In the genomic region with DNA sequence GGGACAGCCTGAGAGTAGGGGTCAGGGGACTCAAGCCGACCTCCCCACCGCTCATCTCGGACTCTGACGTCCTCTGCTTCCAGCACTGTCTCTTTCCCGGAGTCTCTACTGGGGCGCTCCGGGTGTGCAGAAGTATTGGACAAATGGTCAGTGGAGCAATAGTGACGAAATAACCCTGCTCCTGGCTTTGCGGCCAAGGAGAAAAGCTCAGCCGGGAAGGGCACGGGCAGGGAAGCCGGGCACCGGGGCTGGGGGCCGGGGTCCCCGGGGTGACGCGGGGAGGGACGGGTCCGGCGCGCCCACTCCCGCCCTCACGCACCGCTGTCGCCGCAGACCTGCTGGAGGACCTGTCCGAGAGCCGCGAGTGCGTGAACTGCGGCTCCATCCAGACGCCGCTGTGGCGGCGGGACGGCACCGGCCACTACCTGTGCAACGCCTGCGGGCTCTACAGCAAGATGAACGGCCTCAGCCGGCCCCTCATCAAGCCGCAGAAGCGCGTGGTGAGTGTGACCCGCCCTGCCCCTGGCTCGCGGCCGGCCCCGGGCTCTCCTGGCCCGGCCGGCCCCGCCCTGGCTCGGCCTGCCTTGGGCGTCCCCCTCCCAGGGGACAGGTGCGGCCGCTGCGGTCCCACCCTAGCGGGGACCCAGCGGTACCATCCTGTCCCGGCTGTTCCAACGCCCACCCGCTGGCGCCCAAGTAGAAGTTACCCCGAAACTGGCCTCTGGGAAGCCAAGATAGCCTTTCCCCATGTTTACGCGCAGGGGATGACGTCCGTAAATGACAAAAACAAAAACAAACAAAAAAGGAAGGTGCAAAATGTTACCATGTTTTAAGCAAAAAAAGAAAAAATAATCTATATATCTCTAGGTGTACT, we compare ENCODE assay signal across 11 cellular contexts. TPM values are rescaled to one million over a fixed set of nuclear protein-coding genes. Genes with fewer than 3 reads are reported as not detected.
DNase-seq lines count a peak whose midpoint lies in the region; ATAC-seq and TF ChIP-seq lines count a peak whose summit lies in the region.
"Had no signal": no experiment of that assay in that cellular context is flagged by ENCODE, and none has a peak within 500 bp of the region (broad histone marks: within the 10 kb centered on the region; RNA-seq: fewer than 3 reads in every experiment).

No MANE protein-coding gene starts in this region.

- no peak overlapping the region for H2BK120ac ChIP-seq in mesenchymal stem cell (ENCODE audit: low read depth, low read length)

- H2AFZ ChIP-seq in fibroblast of lung (ENCODE audit: low read length): no peak overlapping the region
- H2AFZ ChIP-seq in mesenchymal stem cell (ENCODE audit: low read depth, low read length): peak overlapping the region; percentile 29
- H2AFZ ChIP-seq in SK-N-SH (ENCODE audit: low read depth): no peak overlapping the region
- no peak overlapping the region for H2AFZ ChIP-seq in PC-3 (ENCODE audit: low read length)

- H4K8ac ChIP-seq in mesenchymal stem cell (ENCODE audit: low read length): peak overlapping the region; percentile 27

- H3K4me2 ChIP-seq in fibroblast of lung (ENCODE audit: extremely low read depth, insufficient read depth, low read length) (peak overlapping the region; percentile 44), mesenchymal stem cell (ENCODE audit: low read length, poor library complexity, severe bottlenecking) (peak overlapping the region; percentile 70), SK-N-SH (no peak overlapping the region), PC-3 (ENCODE audit: low read length) (no peak overlapping the region)

- H4K91ac ChIP-seq in mesenchymal stem cell (ENCODE audit: low read length): peak overlapping the region; percentile 7

- H3K9me3 ChIP-seq in NT2/D1 (ENCODE audit: insufficient read depth, low read length) (no peaks in the 10 kb centered on the region), fibroblast of lung (ENCODE audit: control insufficient read depth, insufficient read depth, low read depth, low read length) (no peaks in the 10 kb centered on the region), mesenchymal stem cell (ENCODE audit: control insufficient read depth, low read length) (no peaks in the 10 kb centered on the region), stomach (no peaks in the 10 kb centered on the region), esophagus muscularis mucosa (no peaks in the 10 kb centered on the region), SK-N-SH (no peaks in the 10 kb centered on the region), PC-3 (ENCODE audit: low read length) (no peaks in the 10 kb centered on the region)

- H3K36me3 ChIP-seq in NT2/D1 (ENCODE audit: insufficient read depth, insufficient read length, low read length): peaks cover 7% of the 10 kb centered on the region
- H3K36me3 ChIP-seq in fibroblast of lung (ENCODE audit: control insufficient read depth, insufficient read depth, low read length): peaks cover 2% of the 10 kb centered on the region
- H3K36me3 ChIP-seq in mesenchymal stem cell (ENCODE audit: control insufficient read depth in 1 of 2, insufficient read depth in 2 of 2, low read depth in 1 of 2, low read length in 2 of 2): peaks cover 7 to 23% of the 10 kb centered on the region in 2 experiments
- peaks cover 10 to 26% (median 19%) of the 10 kb centered on the region in 4 donors for H3K36me3 ChIP-seq in stomach
- H3K36me3 ChIP-seq in esophagus muscularis mucosa: peaks cover 0 to 42% (median 10%) of the 10 kb centered on the region in 4 donors
- no peaks in the 10 kb centered on the region for H3K36me3 ChIP-seq in SK-N-SH (replicated peaks in 1 of 2; ENCODE audit: control insufficient read depth in 1 of 2, insufficient read depth in 2 of 2, low read length in 1 of 2)
- H3K36me3 ChIP-seq in PC-3 (ENCODE audit: low read depth, low read length): peaks cover 16% of the 10 kb centered on the region; the same call in 1 of the 2 replicates

- no peak overlapping the region for H2AK5ac ChIP-seq in mesenchymal stem cell (ENCODE audit: low read length, severe bottlenecking)

- 25% methylated on average over 64 of the region's 68 CpGs for WGBS in mesenchymal stem cell
- 8 to 24% (median 13%) methylated on average over 32 to 68 of the region's 68 CpGs for WGBS in stomach, 5 donors
- WGBS in esophagus muscularis mucosa: 67% methylated on average over 51 of the region's 68 CpGs
- 42% methylated on average over 22 of the region's 68 CpGs for WGBS in SK-N-SH (ENCODE audit: low lambda C conversion rate)

- CTCF ChIA-PET in SK-N-SH (lab: Yijun Ruan, JAX) (no interaction called here), PC-3 (lab: Charles Lee) (no interaction called here)

- TF ChIP-seq POLR2A in stomach (IDR thresholded peaks at IDR 0.05): no peak
- no peak for TF ChIP-seq POLR2A in esophagus muscularis mucosa (IDR thresholded peaks at IDR 0.05; ENCODE audit: low read depth)

- DNase-seq in NT2/D1 (ENCODE audit: low read depth, low spot score) (no peak), fibroblast of lung (ENCODE audit: low read depth in 2 of 2) (peak in 1 of 2 donors; percentile 68), mesenchymal stem cell (peak; percentile 67), stomach (no peak), esophagus muscularis mucosa (ENCODE audit: extremely low spot score) (no peak), COLO829 (ENCODE audit: low spot score) (no peak), SK-N-SH (no peak), PC-3 (no peak)
- DNase-seq: activated CD4-positive, CD25-positive, alpha-beta regulatory T cell; NCI-H2107 had no signal

- peak overlapping the region; percentile 21 to 34 for H3K18ac ChIP-seq in mesenchymal stem cell (ENCODE audit: low read depth in 1 of 2, low read length in 2 of 2)

- H3F3A ChIP-seq in SK-N-SH (replicated peaks; ENCODE audit: insufficient read depth) (no peaks in the 10 kb centered on the region), PC-3 (ENCODE audit: low read length, unreplicated experiment) (no peaks in the 10 kb centered on the region)

- H4K20me1 ChIP-seq in fibroblast of lung (ENCODE audit: control insufficient read depth, extremely low read depth, insufficient read depth, low read length): no peaks in the 10 kb centered on the region
- H4K20me1 ChIP-seq in SK-N-SH (ENCODE audit: insufficient read depth): no peaks in the 10 kb centered on the region
- H4K20me1 ChIP-seq in PC-3 (ENCODE audit: low read length): peaks cover 42% of the 10 kb centered on the region; the same call in 1 of the 2 replicates

- no peak overlapping the region for H3K9ac ChIP-seq in NT2/D1 (ENCODE audit: insufficient read length, low read depth)
- peak overlapping the region; percentile 2 for H3K9ac ChIP-seq in fibroblast of lung (ENCODE audit: insufficient read depth, low read length)
- H3K9ac ChIP-seq in mesenchymal stem cell (ENCODE audit: low read length): no peak overlapping the region
- H3K9ac ChIP-seq in SK-N-SH: no peak overlapping the region
- no peak overlapping the region for H3K9ac ChIP-seq in PC-3 (ENCODE audit: low read length)

- POLR2A ChIA-PET in SK-N-SH (lab: Yijun Ruan, JAX) (no interaction called here), PC-3 (lab: Charles Lee; ENCODE audit: unreplicated experiment) (no interaction called here)

- H3K4me3 ChIP-seq in NT2/D1 (ENCODE audit: insufficient read length, low read depth) (peak overlapping the region; percentile 26), fibroblast of lung (replicated peaks in 1 of 4; ENCODE audit: control extremely low read depth in 1 of 4, insufficient read depth in 1 of 4, low read depth in 3 of 4, low read length in 4 of 4) (peak overlapping the region in 2 of 4 experiments; percentile 10 to 72), mesenchymal stem cell (ENCODE audit: insufficient read depth in 1 of 2, low read depth in 1 of 2, low read length in 2 of 2) (peak overlapping the region in 1 of 2 experiments; percentile 18), stomach (peak overlapping the region; percentile 67 to 89 (median 80)), esophagus muscularis mucosa (peak overlapping the region in 2 of 4 donors; percentile 10 to 13), SK-N-SH (ENCODE audit: low read depth in 2 of 2, low read length in 1 of 2) (no peak overlapping the region), PC-3 (ENCODE audit: low read length) (no peak overlapping the region)

- no peak overlapping the region for H3K4ac ChIP-seq in mesenchymal stem cell (ENCODE audit: low read depth in 1 of 2, low read length in 2 of 2)

- H3K14ac ChIP-seq in mesenchymal stem cell (ENCODE audit: low read length in 2 of 2): no peak overlapping the region

- H3K27ac ChIP-seq in fibroblast of lung (ENCODE audit: insufficient read depth, low read length) (no peak overlapping the region), mesenchymal stem cell (ENCODE audit: low read length, poor library complexity, severe bottlenecking) (no peak overlapping the region), stomach (peak overlapping the region; percentile 76 to 95 (median 86)), esophagus muscularis mucosa (replicated peaks in 1 of 4) (no peak overlapping the region), SK-N-SH (ENCODE audit: low read depth in 2 of 2, low read length in 1 of 2) (no peak overlapping the region), PC-3 (ENCODE audit: low read length) (no peak overlapping the region)

- peak overlapping the region; percentile 67 for H2BK15ac ChIP-seq in mesenchymal stem cell (ENCODE audit: low read depth, poor library complexity, severe bottlenecking)

- intact Hi-C loops in stomach (cut with DNase I; ENCODE audit: low total_unique reads): no loop called here
- intact Hi-C loops in esophagus muscularis mucosa (cut with DNase I): loop anchor here (10.0 kb wide), 2 partner anchors 98 to 538 kb away; no protein-coding TSS in a partner anchor
- intact Hi-C loops in PC-3 (cut with micrococcal nuclease): no loop called here

- TF ChIP-seq EP300 in stomach (IDR thresholded peaks at IDR 0.05): no peak
- TF ChIP-seq EP300 in esophagus muscularis mucosa (IDR thresholded peaks at IDR 0.05): no peak
- TF ChIP-seq EP300 in SK-N-SH (IDR thresholded peaks at IDR 0.05; ENCODE audit: borderline replicate concordance in 1 of 2, low read depth in 1 of 2, low read length in 1 of 2): no peak

- no TSS peak for BruUV-seq in PC-3 (replicated peaks; lab: Mats Ljungman, UMichigan)

- no peak for ATAC-seq in PC-3
- ATAC-seq: activated T-helper 17 cell treated with anti-CD3 and anti-CD28 coated beads, Interleukin-2, amount 50 U/mL, for 72 hours had no signal

- H3K4me1 ChIP-seq in NT2/D1 (ENCODE audit: insufficient read depth, insufficient read length) (no peaks in the 10 kb centered on the region), fibroblast of lung (ENCODE audit: control insufficient read depth, extremely low read depth, insufficient read depth, low read length) (no peaks in the 10 kb centered on the region), mesenchymal stem cell (ENCODE audit: control insufficient read depth, insufficient read depth, low read depth, low read length) (peaks cover 11% of the 10 kb centered on the region), stomach (peaks cover 0 to 18% (median 7%) of the 10 kb centered on the region in 4 donors), esophagus muscularis mucosa (peaks cover 4 to 30% (median 26%) of the 10 kb centered on the region in 4 donors), SK-N-SH (ENCODE audit: control insufficient read depth in 1 of 2, insufficient read depth in 2 of 2, low read depth in 1 of 2, low read length in 1 of 2) (no peaks in the 10 kb centered on the region), PC-3 (ENCODE audit: insufficient read depth, low read length) (peaks cover 23% of the 10 kb centered on the region)

- no peaks in the 10 kb centered on the region for H3K9me2 ChIP-seq in SK-N-SH
- no peaks in the 10 kb centered on the region for H3K9me2 ChIP-seq in PC-3 (replicated peaks; ENCODE audit: low read length)

- peak overlapping the region in 1 of 2 experiments; percentile 93 for H3K23ac ChIP-seq in mesenchymal stem cell (ENCODE audit: low read length in 2 of 2)

- peaks cover 89% of the 10 kb centered on the region for H3K27me3 ChIP-seq in NT2/D1 (ENCODE audit: insufficient read depth, insufficient read length)
- H3K27me3 ChIP-seq in fibroblast of lung (ENCODE audit: control insufficient read depth, insufficient read depth, low read length): no peaks in the 10 kb centered on the region
- H3K27me3 ChIP-seq in mesenchymal stem cell (ENCODE audit: control insufficient read depth in 1 of 2, insufficient read depth in 1 of 2, low read length in 2 of 2): peaks cover 0 to 61% of the 10 kb centered on the region in 2 experiments
- peaks cover 0 to 71% (median 20%) of the 10 kb centered on the region in 3 donors for H3K27me3 ChIP-seq in stomach
- peaks cover 0 to 50% (median 2%) of the 10 kb centered on the region in 4 donors for H3K27me3 ChIP-seq in esophagus muscularis mucosa
- H3K27me3 ChIP-seq in SK-N-SH (ENCODE audit: insufficient read depth): peaks cover 88% of the 10 kb centered on the region
- no peaks in the 10 kb centered on the region for H3K27me3 ChIP-seq in PC-3 (ENCODE audit: low read length)

- peaks cover 2% of the 10 kb centered on the region for H3K79me1 ChIP-seq in mesenchymal stem cell (replicated peaks; ENCODE audit: low read length, poor library complexity, severe bottlenecking)

- H3K79me2 ChIP-seq in fibroblast of lung (ENCODE audit: control insufficient read depth, insufficient read depth, low read length) (peaks cover 17% of the 10 kb centered on the region), SK-N-SH (ENCODE audit: insufficient read depth) (no peaks in the 10 kb centered on the region), PC-3 (ENCODE audit: low read length) (peaks cover 60% of the 10 kb centered on the region)

- TF ChIP-seq RAD21 in SK-N-SH (IDR thresholded peaks at IDR 0.05; ENCODE audit: low read length): no peak

- H2BK12ac ChIP-seq in mesenchymal stem cell (ENCODE audit: low read length in 2 of 2): peak overlapping the region in 1 of 2 experiments; percentile 54

- no peak overlapping the region for H2BK5ac ChIP-seq in mesenchymal stem cell (ENCODE audit: low read depth, low read length, poor library complexity, severe bottlenecking)

- TF ChIP-seq CTCF in fibroblast of lung (conservative IDR thresholded peaks at IDR 0.05 in 1 of 2, IDR thresholded peaks at IDR 0.05 in 1 of 2; ENCODE audit: low read depth in 1 of 2, low read length in 2 of 2) (no peak), stomach (IDR thresholded peaks at IDR 0.05) (no peak), esophagus muscularis mucosa (IDR thresholded peaks at IDR 0.05) (no peak), SK-N-SH (IDR thresholded peaks at IDR 0.05) (no peak), PC-3 (conservative IDR thresholded peaks at IDR 0.05; ENCODE audit: low read depth, low read length) (no peak)

RNA-seq across cellular contexts. Expression of gene GATA6, which starts 7.5 kb away (rescaled TPM):
- total RNA-seq in fibroblast of lung: 6.3 and 10.0 TPM in 2 replicates
- polyA plus RNA-seq in fibroblast of lung: 1.4 and 4.1 TPM in 2 replicates
- polyA plus RNA-seq in fibroblast of lung (2012): 2.1 and 5.7 TPM in 2 replicates
- polyA minus RNA-seq in fibroblast of lung (ENCODE audit: low replicate concordance): 0.31 and 1.1 TPM in 2 replicates
- polyA plus RNA-seq in mesenchymal stem cell (2013, experiment 1 of 2): 3.4 TPM
- 3.4 TPM for polyA plus RNA-seq in mesenchymal stem cell (2013, experiment 2 of 2)
- total RNA-seq in stomach: 100 to 1,000 TPM in 3 of 5 donors, 10 to 100 TPM in 2; 71.5 to 194 (median 180) TPM
- polyA plus RNA-seq in stomach: 10 to 100 TPM; 11.9 to 37.9 (median 31.1) TPM
- 10 to 100 TPM in 2 of 4 donors, 1 to 10 TPM in 2; 6.6 to 35.5 (median 12.5) TPM for total RNA-seq in esophagus muscularis mucosa
- not detected in 2 replicates for polyA plus RNA-seq in SK-N-SH (2012; rRNA removed)
- not detected in 2 replicates for polyA plus RNA-seq in SK-N-SH (2012; cell fraction: cytosol; rRNA removed)
- polyA plus RNA-seq in SK-N-SH (2012; cell fraction: nucleus; rRNA removed): not detected in 2 replicates
- total RNA-seq in PC-3 (2014; rRNA removed): 19.4 and 24.1 TPM in 2 replicates
- total RNA-seq: activated T-helper 17 cell treated with anti-CD3 and anti-CD28 coated beads, Interleukin-2, amount 50 U/mL, for 72 hours had no signal

Comparison
In these comparisons a context has a peak if more than half of its experiments do, and no peak if none do; other contexts are left out.
1. H3K4me3 ChIP-seq: peak in NT2/D1 (single experiment) and stomach (4 of 4); none in SK-N-SH (0 of 2) and PC-3 (single experiment).
2. H3K27ac ChIP-seq: peak in stomach (5 of 5); none in fibroblast of lung (single experiment), mesenchymal stem cell (single experiment), esophagus muscularis mucosa (0 of 4), SK-N-SH (0 of 2) and PC-3 (single experiment).
3. H3K4me2 ChIP-seq: peak in fibroblast of lung (single experiment) and mesenchymal stem cell (single experiment); none in SK-N-SH (single experiment) and PC-3 (single experiment).